Comparison of ENCODE assay signal across 8 cellular contexts in genomic region chr15:40695469-40695910, GRCh38. TPM values are rescaled to one million over a fixed set of nuclear protein-coding genes. Genes with fewer than 3 reads are reported as not detected.
DNase-seq lines count a peak whose midpoint lies in the region; ATAC-seq and TF ChIP-seq lines count a peak whose summit lies in the region.

No MANE protein-coding gene starts in this region.

- peak overlapping the region; percentile 28 to 66 for H3K4me3 ChIP-seq in DND-41 (ENCODE audit: low read depth in 1 of 2, low read length in 2 of 2)
- H3K4me3 ChIP-seq in Loucy (ENCODE audit: low read length, poor library complexity, severe bottlenecking): peak overlapping the region; percentile 90
- peak overlapping the region; percentile 98 for H3K4me3 ChIP-seq in choroid plexus epithelial cell (ENCODE audit: low read depth, low read length)
- H3K4me3 ChIP-seq in mesenchymal stem cell (ENCODE audit: insufficient read depth in 1 of 2, low read depth in 1 of 2, low read length in 2 of 2): peak overlapping the region; percentile 93 to 96

- peaks cover 36% of the 10 kb centered on the region for H3K4me1 ChIP-seq in DND-41 (ENCODE audit: insufficient read depth, low read length)
- peaks cover 29% of the 10 kb centered on the region for H3K4me1 ChIP-seq in Loucy (ENCODE audit: insufficient read depth, low read length, poor library complexity, severe bottlenecking)
- H3K4me1 ChIP-seq in mesenchymal stem cell (ENCODE audit: control insufficient read depth, insufficient read depth, low read depth, low read length): peaks cover 9% of the 10 kb centered on the region

- peak overlapping the region; percentile 79 for H4K8ac ChIP-seq in mesenchymal stem cell (ENCODE audit: low read length)

- H3F3A ChIP-seq in Loucy (ENCODE audit: low read depth): no peaks in the 10 kb centered on the region; the same call in 1 of the 2 replicates

- H3K27me3 ChIP-seq in DND-41 (ENCODE audit: insufficient read depth, low read length, poor library complexity): no peaks in the 10 kb centered on the region
- H3K27me3 ChIP-seq in Loucy (ENCODE audit: insufficient read depth, low read length, poor library complexity, severe bottlenecking): no peaks in the 10 kb centered on the region
- H3K27me3 ChIP-seq in mesenchymal stem cell (ENCODE audit: control insufficient read depth in 1 of 2, insufficient read depth in 1 of 2, low read length in 2 of 2): no peaks in the 10 kb centered on the region

- H2BK5ac ChIP-seq in mesenchymal stem cell (ENCODE audit: low read depth, low read length, poor library complexity, severe bottlenecking): no peak overlapping the region

- H4K20me1 ChIP-seq in DND-41 (ENCODE audit: insufficient read depth, low read length): peaks cover 22% of the 10 kb centered on the region; the same call in 1 of the 2 replicates
- H4K20me1 ChIP-seq in Loucy (ENCODE audit: insufficient read depth, low read length, poor library complexity, severe bottlenecking): peaks cover 9% of the 10 kb centered on the region

- H3K18ac ChIP-seq in mesenchymal stem cell (ENCODE audit: low read depth in 1 of 2, low read length in 2 of 2): peak overlapping the region; percentile 31 to 71

- peaks cover 35% of the 10 kb centered on the region for H3K36me3 ChIP-seq in DND-41 (ENCODE audit: insufficient read depth, low read length)
- peaks cover 12% of the 10 kb centered on the region; the same call in 1 of the 2 replicates for H3K36me3 ChIP-seq in Loucy (ENCODE audit: insufficient read depth, low read length)
- H3K36me3 ChIP-seq in mesenchymal stem cell (ENCODE audit: control insufficient read depth in 1 of 2, insufficient read depth in 2 of 2, low read depth in 1 of 2, low read length in 2 of 2): peaks cover 6 to 13% of the 10 kb centered on the region in 2 experiments

- H3K9me3 ChIP-seq in DND-41 (ENCODE audit: insufficient read depth, low read length, severe bottlenecking) (no peaks in the 10 kb centered on the region), Loucy (ENCODE audit: insufficient read depth, low read depth, low read length) (no peaks in the 10 kb centered on the region), mesenchymal stem cell (ENCODE audit: control insufficient read depth, low read length) (no peaks in the 10 kb centered on the region)

- no peak overlapping the region for H2AK5ac ChIP-seq in mesenchymal stem cell (ENCODE audit: low read length, severe bottlenecking)

- H3K9me2 ChIP-seq in Loucy (replicated peaks; ENCODE audit: low read depth, low read length): no peaks in the 10 kb centered on the region

- H3K27ac ChIP-seq in DND-41 (ENCODE audit: low read length) (peak overlapping the region; percentile 93), mesenchymal stem cell (ENCODE audit: low read length, poor library complexity, severe bottlenecking) (no peak overlapping the region)

- peak overlapping the region; percentile 73 for H3K9ac ChIP-seq in DND-41 (ENCODE audit: low read depth, low read length)
- peak overlapping the region; percentile 79 for H3K9ac ChIP-seq in Loucy (ENCODE audit: low read depth, low read length, poor library complexity, severe bottlenecking)
- peak overlapping the region; percentile 98 for H3K9ac ChIP-seq in mesenchymal stem cell (ENCODE audit: low read length)

- TF ChIP-seq CTCF in DND-41 (IDR thresholded peaks at IDR 0.05; ENCODE audit: borderline replicate concordance, extremely low read depth, low read length, poor library complexity, severe bottlenecking) (no peak), Loucy (conservative IDR thresholded peaks at IDR 0.05; ENCODE audit: low read length) (no peak), choroid plexus epithelial cell (conservative IDR thresholded peaks at IDR 0.05; ENCODE audit: low read depth, low read length) (no peak)

- H3K79me2 ChIP-seq in DND-41 (ENCODE audit: insufficient read depth, low read length) (peaks cover 63% of the 10 kb centered on the region), Loucy (ENCODE audit: insufficient read depth, low read length) (peaks cover 60% of the 10 kb centered on the region)

- WGBS in mesenchymal stem cell: 0% methylated on average over 23 of the region's 25 CpGs

- peak overlapping the region; percentile 64 for H2AFZ ChIP-seq in DND-41 (ENCODE audit: low read depth, low read length)
- H2AFZ ChIP-seq in Loucy (ENCODE audit: low read length): peak overlapping the region; percentile 94
- H2AFZ ChIP-seq in mesenchymal stem cell (ENCODE audit: low read depth, low read length): peak overlapping the region; percentile 92

- H3K79me1 ChIP-seq in mesenchymal stem cell (replicated peaks; ENCODE audit: low read length, poor library complexity, severe bottlenecking): peaks cover 11% of the 10 kb centered on the region

- H4K91ac ChIP-seq in mesenchymal stem cell (ENCODE audit: low read length): peak overlapping the region; percentile 3

- H3K14ac ChIP-seq in mesenchymal stem cell (ENCODE audit: low read length in 2 of 2): peak overlapping the region in 1 of 2 experiments; percentile 96

- H3K4ac ChIP-seq in mesenchymal stem cell (ENCODE audit: low read depth in 1 of 2, low read length in 2 of 2): peak overlapping the region in 1 of 2 experiments; percentile 63

- no peak overlapping the region for H2BK12ac ChIP-seq in mesenchymal stem cell (ENCODE audit: low read length in 2 of 2)

- H3K23ac ChIP-seq in mesenchymal stem cell (ENCODE audit: low read length in 2 of 2): peak overlapping the region in 1 of 2 experiments; percentile 3

- no peak overlapping the region for H2BK120ac ChIP-seq in mesenchymal stem cell (ENCODE audit: low read depth, low read length)

- DNase-seq in DND-41 (no peak), choroid plexus epithelial cell (ENCODE audit: low read depth) (peak; percentile 48), mesenchymal stem cell (peak; percentile 68), NCI-H69 (lab: John Stamatoyannopoulos, UW) (no peak), kidney glomerular epithelial cell (lab: John Stamatoyannopoulos, UW) (no peak), ecto neural progenitor cell (ENCODE audit: low spot score) (no peak)

- ATAC-seq in DND-41 (ENCODE audit: insufficient read depth, low read depth) (peak; percentile 7; the same call in 1 of the 3 replicates), GM21619 (IDR thresholded peaks at IDR 0.05; ENCODE audit: unreplicated experiment) (peak; percentile 30)

- no peak overlapping the region for H2BK15ac ChIP-seq in mesenchymal stem cell (ENCODE audit: low read depth, poor library complexity, severe bottlenecking)

- H3K4me2 ChIP-seq in DND-41 (ENCODE audit: insufficient read depth, low read length): peak overlapping the region; percentile 78
- peak overlapping the region; percentile 93 for H3K4me2 ChIP-seq in Loucy (ENCODE audit: low read depth, low read length, poor library complexity, severe bottlenecking)
- H3K4me2 ChIP-seq in mesenchymal stem cell (ENCODE audit: low read length, poor library complexity, severe bottlenecking): peak overlapping the region; percentile 95

RNA-seq across cellular contexts. Expression of gene RAD51, which starts 0.5 kb away (rescaled TPM):
- polyA plus RNA-seq in mesenchymal stem cell (2013, experiment 1 of 2): 2.8 TPM
- polyA plus RNA-seq in mesenchymal stem cell (2013, experiment 2 of 2): 2.9 TPM

RNA-seq across cellular contexts. Expression of gene RMDN3, which starts 59.6 kb away (rescaled TPM):
- polyA plus RNA-seq in mesenchymal stem cell (2013, experiment 1 of 2): 15.7 TPM
- 17.6 TPM for polyA plus RNA-seq in mesenchymal stem cell (2013, experiment 2 of 2)

Comparison
In these comparisons a context has a peak if more than half of its experiments do, and no peak if none do; other contexts are left out.
1. DNase-seq: peak in choroid plexus epithelial cell (single experiment) and mesenchymal stem cell (single experiment); none in DND-41 (single experiment), NCI-H69 (single experiment), kidney glomerular epithelial cell (single experiment) and ecto neural progenitor cell (single experiment).
2. H3K4me3 ChIP-seq: peak in every context shown above with its lines; median percentile 98 in choroid plexus epithelial cell; 94 in mesenchymal stem cell; 90 in Loucy; 47 in DND-41.
3. Peak in every context shown above with its lines, with median percentiles within 50 percentile points of each other: H2AFZ ChIP-seq, H3K4me2 ChIP-seq and H3K9ac ChIP-seq.